Comparison of ENCODE assay signal across 21 cellular contexts in the genomic region with DNA sequence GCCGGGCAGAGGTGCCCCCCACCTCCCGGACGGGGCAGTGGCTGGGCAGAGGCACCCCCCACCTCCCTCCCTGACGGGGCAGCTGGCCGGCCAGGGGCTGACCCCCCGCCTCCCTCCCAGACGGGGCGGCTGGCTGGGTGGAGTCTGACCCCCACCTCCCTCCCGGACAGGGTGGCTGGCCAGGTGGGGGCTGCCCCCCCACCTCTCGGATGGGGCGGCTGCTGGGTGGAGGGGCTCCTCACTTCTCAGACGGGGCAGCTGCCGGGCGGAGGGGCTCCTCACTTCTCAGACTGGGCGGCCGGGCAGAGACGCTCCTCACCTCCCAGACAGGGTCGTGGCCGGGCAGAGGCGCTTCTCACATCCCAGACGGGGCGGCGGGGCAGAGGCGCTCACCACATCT. TPM values are rescaled to one million over a fixed set of nuclear protein-coding genes. Genes with fewer than 3 reads are reported as not detected.
"Had no signal": no experiment of that assay in that cellular context is flagged by ENCODE, and none has a peak within 500 bp of the region (broad histone marks: within the 10 kb centered on the region; RNA-seq: fewer than 3 reads in every experiment).

No MANE protein-coding gene starts in this region.

RNA-seq across cellular contexts. Expression of gene OR8S1, which starts 5.1 kb away (rescaled TPM):
- total RNA-seq: activated naive CD4-positive, alpha-beta T cell treated with anti-CD3 and anti-CD28 coated beads for 36 hours; activated naive CD4-positive, alpha-beta T cell treated with anti-CD3 and anti-CD28 coated beads, Interleukin-2, amount 50 U/mL, for 72 hours; activated naive CD8-positive, alpha-beta T cell treated with anti-CD3 and anti-CD28 coated beads for 36 hours; activated naive CD8-positive, alpha-beta T cell treated with anti-CD3 and anti-CD28 coated beads, Interleukin-2, amount 10 ng/mL, durations not matched to agents 7 days and 5 days; activated T-cell treated with anti-CD3 and anti-CD28 coated beads, Interleukin-2, amount 50 U/mL, for 4 hours; activated T-cell treated with anti-CD3 and anti-CD28 coated beads, Interleukin-2, amount 50 U/mL, for 72 hours; activated T-helper 1 cell treated with anti-CD3 and anti-CD28 coated beads, Interleukin-12 subunit alpha, Interleukin-12 subunit beta, Interleukin-2, Interleukin-4 antibody, amounts not matched to agents 30 ng/mL and 10 ng/mL and 1 ng/mL, durations not matched to agents 14 hours and 24 hours and 36 hours; activated T-helper 17 cell treated with anti-CD3 and anti-CD28 coated beads, Interleukin-2, amount 50 U/mL, for 72 hours; activated T-helper 2 cell treated with anti-CD3 and anti-CD28 coated beads, Interferon-gamma antibody, Interleukin-2, Interleukin-4, amounts not matched to agents 10 μg/mL and 5 μg/mL and 100 μg/mL, durations not matched to agents 14 hours and 24 hours and 36 hours; adrenal gland; aorta; ascending aorta; astrocyte; body of pancreas; breast epithelium; bronchial epithelial cell; cardiac muscle cell; cardiac septum; cerebellum; chondrocyte had no signal
- polyA plus RNA-seq: adipose tissue, adrenal gland, aorta, cardiac muscle cell had no signal

RNA-seq across cellular contexts. Expression of gene C12orf54, which starts 38.1 kb away (rescaled TPM):
- total RNA-seq: activated naive CD4-positive, alpha-beta T cell treated with anti-CD3 and anti-CD28 coated beads for 36 hours; activated naive CD4-positive, alpha-beta T cell treated with anti-CD3 and anti-CD28 coated beads, Interleukin-2, amount 50 U/mL, for 72 hours; activated naive CD8-positive, alpha-beta T cell treated with anti-CD3 and anti-CD28 coated beads for 36 hours; activated naive CD8-positive, alpha-beta T cell treated with anti-CD3 and anti-CD28 coated beads, Interleukin-2, amount 10 ng/mL, durations not matched to agents 7 days and 5 days; activated T-cell treated with anti-CD3 and anti-CD28 coated beads, Interleukin-2, amount 50 U/mL, for 4 hours; activated T-helper 1 cell treated with anti-CD3 and anti-CD28 coated beads, Interleukin-12 subunit alpha, Interleukin-12 subunit beta, Interleukin-2, Interleukin-4 antibody, amounts not matched to agents 30 ng/mL and 10 ng/mL and 1 ng/mL, durations not matched to agents 14 hours and 24 hours and 36 hours; activated T-helper 17 cell treated with anti-CD3 and anti-CD28 coated beads, Interleukin-2, amount 50 U/mL, for 72 hours; activated T-helper 2 cell treated with anti-CD3 and anti-CD28 coated beads, Interferon-gamma antibody, Interleukin-2, Interleukin-4, amounts not matched to agents 10 μg/mL and 5 μg/mL and 100 μg/mL, durations not matched to agents 14 hours and 24 hours and 36 hours; ascending aorta; body of pancreas; cardiac muscle cell; cardiac septum; cerebellum; chondrocyte had no signal
- polyA plus RNA-seq: cardiac muscle cell had no signal

RNA-seq across cellular contexts. Expression of gene ANP32D, which starts 48.0 kb away (rescaled TPM):
- total RNA-seq: activated naive CD4-positive, alpha-beta T cell treated with anti-CD3 and anti-CD28 coated beads for 36 hours; activated naive CD4-positive, alpha-beta T cell treated with anti-CD3 and anti-CD28 coated beads, Interleukin-2, amount 50 U/mL, for 72 hours; activated naive CD8-positive, alpha-beta T cell treated with anti-CD3 and anti-CD28 coated beads for 36 hours; activated naive CD8-positive, alpha-beta T cell treated with anti-CD3 and anti-CD28 coated beads, Interleukin-2, amount 10 ng/mL, durations not matched to agents 7 days and 5 days; activated T-cell treated with anti-CD3 and anti-CD28 coated beads, Interleukin-2, amount 50 U/mL, for 4 hours; activated T-cell treated with anti-CD3 and anti-CD28 coated beads, Interleukin-2, amount 50 U/mL, for 72 hours; activated T-helper 1 cell treated with anti-CD3 and anti-CD28 coated beads, Interleukin-12 subunit alpha, Interleukin-12 subunit beta, Interleukin-2, Interleukin-4 antibody, amounts not matched to agents 30 ng/mL and 10 ng/mL and 1 ng/mL, durations not matched to agents 14 hours and 24 hours and 36 hours; activated T-helper 17 cell treated with anti-CD3 and anti-CD28 coated beads, Interleukin-2, amount 50 U/mL, for 72 hours; activated T-helper 2 cell treated with anti-CD3 and anti-CD28 coated beads, Interferon-gamma antibody, Interleukin-2, Interleukin-4, amounts not matched to agents 10 μg/mL and 5 μg/mL and 100 μg/mL, durations not matched to agents 14 hours and 24 hours and 36 hours; aorta; ascending aorta; astrocyte; body of pancreas; bronchial epithelial cell; cardiac muscle cell; cardiac septum; cerebellum; chondrocyte had no signal
- polyA plus RNA-seq: adipose tissue, aorta, cardiac muscle cell had no signal

RNA-seq across cellular contexts. Expression of gene LALBA, which starts 49.5 kb away (rescaled TPM):
- total RNA-seq: activated naive CD4-positive, alpha-beta T cell treated with anti-CD3 and anti-CD28 coated beads for 36 hours; activated naive CD4-positive, alpha-beta T cell treated with anti-CD3 and anti-CD28 coated beads, Interleukin-2, amount 50 U/mL, for 72 hours; activated naive CD8-positive, alpha-beta T cell treated with anti-CD3 and anti-CD28 coated beads for 36 hours; activated naive CD8-positive, alpha-beta T cell treated with anti-CD3 and anti-CD28 coated beads, Interleukin-2, amount 10 ng/mL, durations not matched to agents 7 days and 5 days; activated T-cell treated with anti-CD3 and anti-CD28 coated beads, Interleukin-2, amount 50 U/mL, for 4 hours; activated T-cell treated with anti-CD3 and anti-CD28 coated beads, Interleukin-2, amount 50 U/mL, for 72 hours; activated T-helper 1 cell treated with anti-CD3 and anti-CD28 coated beads, Interleukin-12 subunit alpha, Interleukin-12 subunit beta, Interleukin-2, Interleukin-4 antibody, amounts not matched to agents 30 ng/mL and 10 ng/mL and 1 ng/mL, durations not matched to agents 14 hours and 24 hours and 36 hours; activated T-helper 17 cell treated with anti-CD3 and anti-CD28 coated beads, Interleukin-2, amount 50 U/mL, for 72 hours; activated T-helper 2 cell treated with anti-CD3 and anti-CD28 coated beads, Interferon-gamma antibody, Interleukin-2, Interleukin-4, amounts not matched to agents 10 μg/mL and 5 μg/mL and 100 μg/mL, durations not matched to agents 14 hours and 24 hours and 36 hours; adrenal gland; aorta; ascending aorta; astrocyte; body of pancreas; breast epithelium; bronchial epithelial cell; cardiac muscle cell; cardiac septum; cerebellum; chondrocyte had no signal
- polyA plus RNA-seq: adipose tissue, adrenal gland, aorta, cardiac muscle cell had no signal
